In the genomic region with DNA sequence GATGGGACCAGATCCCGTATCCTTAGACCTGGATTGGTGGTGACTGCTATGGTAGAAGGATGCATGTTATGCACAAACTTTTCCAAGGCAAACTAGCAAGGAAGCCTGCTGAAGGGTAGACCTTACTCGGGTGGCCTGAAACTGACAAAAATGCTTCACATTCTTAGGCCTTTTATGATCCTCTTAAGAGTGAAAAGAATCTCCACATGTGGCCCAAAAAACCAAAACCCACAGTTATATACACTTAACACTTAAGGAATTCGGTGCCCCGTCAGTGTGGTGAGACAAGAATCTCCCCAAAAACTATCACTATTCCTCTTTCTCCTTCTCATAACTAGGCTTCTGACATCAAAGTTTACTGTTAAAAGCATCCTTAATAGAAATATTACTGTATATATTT, we compare ENCODE assay signal across 31 cellular contexts.
"Had no signal": no experiment of that assay in that cellular context is flagged by ENCODE, and none has a peak within 500 bp of the region (broad histone marks: within the 10 kb centered on the region; RNA-seq: fewer than 3 reads in every experiment).

No MANE protein-coding gene starts in this region.

- H3K27me3 ChIP-seq: cardiac muscle cell, neutrophil, ovary, right lobe of liver, tibial artery had no signal

- FAIRE-seq: frontal cortex had no signal

- H3K36me3 ChIP-seq: cardiac muscle cell, left ventricle myocardium inferior, neutrophil, ovary, right lobe of liver, tibial artery had no signal

- ATAC-seq: activated CD4-positive, alpha-beta T cell treated with anti-CD3 and anti-CD28 coated beads for 36 hours; activated CD8-positive, alpha-beta memory T cell treated with anti-CD3 and anti-CD28 coated beads, Interleukin-2, amount 10 ng/mL, durations not matched to agents 7 days and 5 days; activated CD8-positive, alpha-beta T cell treated with anti-CD3 and anti-CD28 coated beads, Interleukin-2, amount 10 ng/mL, durations not matched to agents 7 days and 5 days; activated naive CD8-positive, alpha-beta T cell treated with anti-CD3 and anti-CD28 coated beads, Interleukin-2, amount 50 U/mL, for 24 hours; esophagus mucosa; right lobe of liver; stimulated activated memory B cell treated with anti-CD40 and anti-IgM and Interleukin-4, amounts not matched to agents 10 μg/mL and 1 μg/mL and 100 μg/mL, for 72 hours; stimulated activated naive CD8-positive, alpha-beta T cell treated with anti-CD3 and anti-CD28 coated beads, Interleukin-15, amount 100 ng/mL, for 72 hours had no signal

- DNase-seq: activated CD4-positive, alpha-beta T cell treated with anti-CD3 and anti-CD28 coated beads for 36 hours; activated CD4-positive, CD25-positive, alpha-beta regulatory T cell; activated CD8-positive, alpha-beta memory T cell treated with anti-CD3 and anti-CD28 coated beads, Interleukin-2, amount 10 ng/mL, durations not matched to agents 7 days and 5 days; activated CD8-positive, alpha-beta T cell treated with anti-CD3 and anti-CD28 coated beads, Interleukin-2, amount 10 ng/mL, durations not matched to agents 7 days and 5 days; activated naive CD8-positive, alpha-beta T cell treated with anti-CD3 and anti-CD28 coated beads, Interleukin-2, amount 50 U/mL, for 24 hours; activated T-cell treated with anti-CD3 and anti-CD28 coated beads, Interleukin-2, amount 50 U/mL, for 48 hours; amygdala; cerebellar nuclear complex; islet precursor cell; left ventricle myocardium inferior; nephron progenitor cell; ovary; right lobe of liver; stimulated activated CD4-positive, alpha-beta T cell treated with anti-CD3 and anti-CD28 coated beads, Interleukin-12 subunit alpha, Interleukin-12 subunit beta, amount 100 ng/mL, for 4 hours; stimulated activated CD4-positive, alpha-beta T cell treated with anti-CD3 and anti-CD28 coated beads, Interleukin-4, amount 100 ng/mL, for 24 hours; stimulated activated naive CD8-positive, alpha-beta T cell treated with anti-CD3 and anti-CD28 coated beads, Interleukin-15, amount 100 ng/mL, for 72 hours; T-helper 1 cell; tibial artery had no signal

- H3K9me3 Mint-ChIP-seq: activated naive CD8-positive, alpha-beta T cell treated with anti-CD3 and anti-CD28 coated beads, Interleukin-2, amount 50 U/mL, for 24 hours; activated T-helper 2 cell treated with anti-CD3 and anti-CD28 coated beads, Interferon-gamma antibody, Interleukin-2, Interleukin-4, amounts not matched to agents 10 μg/mL and 5 μg/mL and 100 μg/mL, durations not matched to agents 14 hours and 24 hours and 36 hours; T-helper 2 cell treated with Interferon-gamma antibody and Interleukin-4, amounts not matched to agents 5 μg/mL and 100 μg/mL, for 36 hours had no signal

- H3K4me3 Mint-ChIP-seq: activated CD4-positive, alpha-beta T cell treated with anti-CD3 and anti-CD28 coated beads for 36 hours; activated CD8-positive, alpha-beta memory T cell treated with anti-CD3 and anti-CD28 coated beads, Interleukin-2, amount 10 ng/mL, durations not matched to agents 7 days and 5 days; activated CD8-positive, alpha-beta T cell treated with anti-CD3 and anti-CD28 coated beads, Interleukin-2, amount 10 ng/mL, durations not matched to agents 7 days and 5 days; activated naive CD4-positive, alpha-beta T cell treated with anti-CD3 and anti-CD28 coated beads, Interleukin-2, amount 50 U/mL, for 24 hours; activated naive CD8-positive, alpha-beta T cell treated with anti-CD3 and anti-CD28 coated beads, Interleukin-2, amount 50 U/mL, for 24 hours; brain; nephron progenitor cell; stimulated activated memory B cell treated with anti-CD40 and anti-IgM and Interleukin-4, amounts not matched to agents 10 μg/mL and 1 μg/mL and 100 μg/mL, for 72 hours; stimulated activated naive CD8-positive, alpha-beta T cell treated with anti-CD3 and anti-CD28 coated beads, Interleukin-15, amount 100 ng/mL, for 72 hours; T-helper 2 cell treated with Interferon-gamma antibody and Interleukin-4, amounts not matched to agents 5 μg/mL and 100 μg/mL, for 36 hours had no signal

- H3K27ac ChIP-seq: cardiac muscle cell, coronary artery, left ventricle myocardium inferior, neutrophil, ovary, right lobe of liver, skin epidermis, tibial artery had no signal

- H3K9me3 ChIP-seq: neutrophil, ovary, right lobe of liver, tibial artery had no signal

- H3K27ac Mint-ChIP-seq: activated CD4-positive, alpha-beta T cell treated with anti-CD3 and anti-CD28 coated beads for 36 hours; activated CD8-positive, alpha-beta memory T cell treated with anti-CD3 and anti-CD28 coated beads, Interleukin-2, amount 10 ng/mL, durations not matched to agents 7 days and 5 days; activated CD8-positive, alpha-beta T cell treated with anti-CD3 and anti-CD28 coated beads, Interleukin-2, amount 10 ng/mL, durations not matched to agents 7 days and 5 days; activated naive CD4-positive, alpha-beta T cell treated with anti-CD3 and anti-CD28 coated beads, Interleukin-2, amount 50 U/mL, for 24 hours; activated naive CD8-positive, alpha-beta T cell treated with anti-CD3 and anti-CD28 coated beads, Interleukin-2, amount 50 U/mL, for 24 hours; activated T-helper 2 cell treated with anti-CD3 and anti-CD28 coated beads, Interferon-gamma antibody, Interleukin-2, Interleukin-4, amounts not matched to agents 10 μg/mL and 5 μg/mL and 100 μg/mL, durations not matched to agents 14 hours and 24 hours and 36 hours; nephron progenitor cell; progenitor cell of endocrine pancreas; stimulated activated memory B cell treated with anti-CD40 and anti-IgM and Interleukin-4, amounts not matched to agents 10 μg/mL and 1 μg/mL and 100 μg/mL, for 72 hours; stimulated activated naive CD8-positive, alpha-beta T cell treated with anti-CD3 and anti-CD28 coated beads, Interleukin-15, amount 100 ng/mL, for 72 hours; T-helper 2 cell treated with Interferon-gamma antibody and Interleukin-4, amounts not matched to agents 5 μg/mL and 100 μg/mL, for 36 hours had no signal

- H3K27me3 Mint-ChIP-seq: activated CD4-positive, alpha-beta T cell treated with anti-CD3 and anti-CD28 coated beads for 36 hours; activated CD8-positive, alpha-beta memory T cell treated with anti-CD3 and anti-CD28 coated beads, Interleukin-2, amount 10 ng/mL, durations not matched to agents 7 days and 5 days; activated naive CD4-positive, alpha-beta T cell treated with anti-CD3 and anti-CD28 coated beads, Interleukin-2, amount 50 U/mL, for 24 hours; activated naive CD8-positive, alpha-beta T cell treated with anti-CD3 and anti-CD28 coated beads, Interleukin-2, amount 50 U/mL, for 24 hours; brain; progenitor cell of endocrine pancreas; stimulated activated memory B cell treated with anti-CD40 and anti-IgM and Interleukin-4, amounts not matched to agents 10 μg/mL and 1 μg/mL and 100 μg/mL, for 72 hours; stimulated activated naive CD8-positive, alpha-beta T cell treated with anti-CD3 and anti-CD28 coated beads, Interleukin-15, amount 100 ng/mL, for 72 hours had no signal

- H3K4me1 ChIP-seq: left ventricle myocardium inferior, right lobe of liver, tibial artery had no signal

- H3K4me1 Mint-ChIP-seq: activated CD4-positive, alpha-beta T cell treated with anti-CD3 and anti-CD28 coated beads for 36 hours; activated CD8-positive, alpha-beta memory T cell treated with anti-CD3 and anti-CD28 coated beads, Interleukin-2, amount 10 ng/mL, durations not matched to agents 7 days and 5 days; activated naive CD4-positive, alpha-beta T cell treated with anti-CD3 and anti-CD28 coated beads, Interleukin-2, amount 50 U/mL, for 24 hours; activated naive CD8-positive, alpha-beta T cell treated with anti-CD3 and anti-CD28 coated beads, Interleukin-2, amount 50 U/mL, for 24 hours; nephron progenitor cell; stimulated activated memory B cell treated with anti-CD40 and anti-IgM and Interleukin-4, amounts not matched to agents 10 μg/mL and 1 μg/mL and 100 μg/mL, for 72 hours; stimulated activated naive CD8-positive, alpha-beta T cell treated with anti-CD3 and anti-CD28 coated beads, Interleukin-15, amount 100 ng/mL, for 72 hours had no signal

- H3K4me3 ChIP-seq: cardiac muscle cell, coronary artery, left ventricle myocardium inferior, lung, ovary, right lobe of liver, skin epidermis, tibial artery had no signal

- H3K36me3 Mint-ChIP-seq: activated CD8-positive, alpha-beta memory T cell treated with anti-CD3 and anti-CD28 coated beads, Interleukin-2, amount 10 ng/mL, durations not matched to agents 7 days and 5 days; stimulated activated memory B cell treated with anti-CD40 and anti-IgM and Interleukin-4, amounts not matched to agents 10 μg/mL and 1 μg/mL and 100 μg/mL, for 72 hours had no signal
